18 cellular contexts compared by ENCODE assay signal in genomic region chr6:35683267-35683666, GRCh38. TPM values are rescaled to one million over a fixed set of nuclear protein-coding genes. Genes with fewer than 3 reads are reported as not detected.
"Had no signal": no experiment of that assay in that cellular context is flagged by ENCODE, and none has a peak within 500 bp of the region (broad histone marks: within the 10 kb centered on the region; RNA-seq: fewer than 3 reads in every experiment).

No MANE protein-coding gene starts in this region.

- H3K9me3 ChIP-seq: adrenal gland, left lung, mucosa of descending colon, neutrophil, upper lobe of right lung had no signal

- H3K27me3 Mint-ChIP-seq: activated CD4-positive, alpha-beta memory T cell treated with anti-CD3 and anti-CD28 coated beads, Interleukin-2, amount 10 ng/mL, durations not matched to agents 7 days and 5 days; memory B cell had no signal

- H3K27ac Mint-ChIP-seq: activated CD4-positive, alpha-beta memory T cell treated with anti-CD3 and anti-CD28 coated beads, Interleukin-2, amount 10 ng/mL, durations not matched to agents 7 days and 5 days; memory B cell; natural killer cell had no signal

- H3K4me3 Mint-ChIP-seq: activated CD4-positive, alpha-beta memory T cell treated with anti-CD3 and anti-CD28 coated beads, Interleukin-2, amount 10 ng/mL, durations not matched to agents 7 days and 5 days; memory B cell; natural killer cell had no signal

- H3K36me3 ChIP-seq: adrenal gland, cardiac muscle cell had no signal

- H3K4me3 ChIP-seq: adrenal gland, cardiac muscle cell, left lung, mucosa of descending colon, upper lobe of right lung had no signal

- DNase-seq: activated CD4-positive, alpha-beta memory T cell treated with anti-CD3 and anti-CD28 coated beads, Interleukin-2, amount 10 ng/mL, durations not matched to agents 7 days and 5 days; activated CD4-positive, CD25-positive, alpha-beta regulatory T cell treated with anti-CD3 and anti-CD28 coated beads, Interleukin-2, amount 50 U/mL, for 72 hours; adrenal gland; hypothalamus; kidney; left lung; mucosa of descending colon; natural killer cell; retina; stimulated activated CD4-positive, alpha-beta T cell treated with anti-CD3 and anti-CD28 coated beads, Interleukin-4, amount 100 ng/mL, for 24 hours; stimulated activated naive CD4-positive, alpha-beta T cell; T1000; upper lobe of right lung had no signal

- H3K27me3 ChIP-seq: adrenal gland, cardiac muscle cell, left lung, neutrophil, upper lobe of right lung had no signal

- H3K9me3 Mint-ChIP-seq: memory B cell, natural killer cell had no signal

- ATAC-seq: esophagus mucosa, left lung, mucosa of descending colon, natural killer cell, upper lobe of right lung had no signal

- H3K27ac ChIP-seq: cardiac muscle cell, left lung, neutrophil, parathyroid adenoma, upper lobe of right lung had no signal

- H3K36me3 Mint-ChIP-seq: natural killer cell had no signal

RNA-seq across cellular contexts. Expression of gene ARMC12, which starts 53.6 kb away (rescaled TPM):
- total RNA-seq: esophagus mucosa had no signal
